In the genomic region with DNA sequence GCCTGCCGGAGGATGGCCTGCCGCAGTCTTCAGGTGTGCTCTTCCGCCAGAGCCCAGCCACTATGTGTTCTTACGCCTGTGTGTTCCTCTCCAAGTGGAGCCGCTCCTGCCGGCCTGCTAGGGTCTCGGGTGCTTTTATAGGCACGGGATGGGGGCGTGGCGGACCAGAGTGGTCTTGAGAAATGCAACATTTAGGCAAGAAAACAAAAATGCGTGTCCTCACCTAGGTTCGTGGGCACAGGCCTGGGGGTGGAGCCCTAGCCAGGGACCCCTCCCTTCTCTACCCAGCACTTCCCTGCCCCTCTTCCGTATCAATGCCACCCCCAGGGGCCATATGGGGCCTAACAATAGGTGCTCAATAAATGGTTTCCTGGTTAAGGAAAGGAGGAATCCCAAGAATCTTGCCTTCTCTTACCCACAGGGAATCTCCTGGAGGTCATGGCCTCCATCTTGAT, we compare ENCODE assay signal across 16 cellular contexts.
"Had no signal": no experiment of that assay in that cellular context is flagged by ENCODE, and none has a peak within 500 bp of the region (broad histone marks: within the 10 kb centered on the region; RNA-seq: fewer than 3 reads in every experiment).

No MANE protein-coding gene starts in this region.

- H3K27me3 Mint-ChIP-seq: activated naive CD8-positive, alpha-beta T cell had no signal

- H3K27me3 ChIP-seq: esophagus muscularis mucosa, heart right ventricle, sigmoid colon, spleen had no signal

- H3K36me3 ChIP-seq: esophagus muscularis mucosa, heart right ventricle, sigmoid colon, spleen had no signal

- H3K9me3 Mint-ChIP-seq: nephron; stimulated activated naive B cell treated with anti-CD40 and anti-IgM and Interleukin-4, amounts not matched to agents 10 μg/mL and 1 μg/mL and 100 μg/mL, for 72 hours; T-helper 1 cell treated with Interleukin-12 subunit alpha and Interleukin-12 subunit beta and Interleukin-4 antibody, amounts not matched to agents 30 μg/mL and 1 μg/mL, for 36 hours had no signal

- ATAC-seq: heart right ventricle; left colon; stimulated activated naive B cell treated with anti-CD40 and anti-IgM and Interleukin-4, amounts not matched to agents 10 μg/mL and 1 μg/mL and 100 μg/mL, for 72 hours had no signal

- H3K27ac ChIP-seq: esophagus muscularis mucosa, heart right ventricle, sigmoid colon, spleen, VCaP had no signal

- DNase-seq: activated CD4-positive, alpha-beta T cell treated with anti-CD3 and anti-CD28 coated beads, Interleukin-2, amount 50 U/mL, for 4 hours; effector CD8-positive, alpha-beta T cell; heart right ventricle; left colon; midbrain; occipital lobe; posterior cingulate gyrus; sigmoid colon; spleen; stimulated activated naive B cell treated with anti-CD40 and anti-IgM and Interleukin-4, amounts not matched to agents 10 μg/mL and 1 μg/mL and 100 μg/mL, for 72 hours had no signal

- H3K4me3 Mint-ChIP-seq: activated naive CD8-positive, alpha-beta T cell; nephron; stimulated activated naive B cell treated with anti-CD40 and anti-IgM and Interleukin-4, amounts not matched to agents 10 μg/mL and 1 μg/mL and 100 μg/mL, for 72 hours; T-helper 1 cell treated with Interleukin-12 subunit alpha and Interleukin-12 subunit beta and Interleukin-4 antibody, amounts not matched to agents 30 μg/mL and 1 μg/mL, for 36 hours had no signal

- H3K4me1 ChIP-seq: esophagus muscularis mucosa, heart right ventricle, sigmoid colon, spleen had no signal

- H3K4me1 Mint-ChIP-seq: nephron; stimulated activated naive B cell treated with anti-CD40 and anti-IgM and Interleukin-4, amounts not matched to agents 10 μg/mL and 1 μg/mL and 100 μg/mL, for 72 hours had no signal

- H3K9me3 ChIP-seq: esophagus muscularis mucosa, heart right ventricle, sigmoid colon, spleen had no signal

- H3K36me3 Mint-ChIP-seq: activated naive CD8-positive, alpha-beta T cell; stimulated activated naive B cell treated with anti-CD40 and anti-IgM and Interleukin-4, amounts not matched to agents 10 μg/mL and 1 μg/mL and 100 μg/mL, for 72 hours had no signal

- H3K27ac Mint-ChIP-seq: activated naive CD8-positive, alpha-beta T cell; nephron; stimulated activated naive B cell treated with anti-CD40 and anti-IgM and Interleukin-4, amounts not matched to agents 10 μg/mL and 1 μg/mL and 100 μg/mL, for 72 hours; T-helper 1 cell treated with Interleukin-12 subunit alpha and Interleukin-12 subunit beta and Interleukin-4 antibody, amounts not matched to agents 30 μg/mL and 1 μg/mL, for 36 hours had no signal

- H3K4me3 ChIP-seq: esophagus muscularis mucosa, heart right ventricle, lung, sigmoid colon, spleen had no signal
